In the genomic region with DNA sequence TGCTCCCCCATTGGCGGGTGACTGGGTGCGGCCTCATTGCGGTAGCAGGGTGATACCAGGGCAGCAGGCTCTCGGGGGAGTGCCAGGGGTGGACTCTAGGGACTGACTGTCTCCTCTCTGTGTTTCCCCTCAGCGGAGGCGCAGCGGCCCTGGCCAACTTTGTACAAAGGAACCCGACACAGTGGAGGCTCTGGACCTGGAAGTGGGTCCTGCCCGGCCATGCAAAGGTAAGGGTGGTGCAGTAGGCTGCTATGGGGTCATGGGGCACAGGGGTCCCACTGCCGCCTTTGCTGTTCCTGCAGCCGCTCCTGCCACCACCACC, we compare ENCODE assay signal across 33 cellular contexts. TPM values are rescaled to one million over a fixed set of nuclear protein-coding genes. Genes with fewer than 3 reads are reported as not detected.
"Had no signal": no experiment of that assay in that cellular context is flagged by ENCODE, and none has a peak within 500 bp of the region (broad histone marks: within the 10 kb centered on the region; RNA-seq: fewer than 3 reads in every experiment).

No MANE protein-coding gene starts in this region.

- H3K4me1 Mint-ChIP-seq: endodermal cell; naive B cell; nephron; neural progenitor cell; stimulated activated effector memory CD8-positive, alpha-beta T cell treated with anti-CD3 and anti-CD28 coated beads, Interleukin-12 subunit alpha, Interleukin-12 subunit beta, amount 100 ng/mL, for 72 hours had no signal

- H3K27me3 Mint-ChIP-seq: dendritic cell treated with granulocyte-macrophage colony-stimulating factor and Interleukin-4, amounts not matched to agents 40 ng/mL and 50 ng/mL, for 4 days; naive B cell had no signal

- H3K4me3 ChIP-seq: colonic mucosa, gastroesophageal sphincter, heart left ventricle, hepatocyte, left ventricle myocardium inferior, mucosa of descending colon, neural progenitor cell, ovary, right lobe of liver, smooth muscle cell, testis, tibial artery, upper lobe of left lung, uterus had no signal

- H3K9me3 Mint-ChIP-seq: neural progenitor cell had no signal

- H3K27ac ChIP-seq: colonic mucosa, epithelial cell of prostate, foreskin keratinocyte, gastroesophageal sphincter, heart left ventricle, hepatocyte, left ventricle myocardium inferior, neural progenitor cell, ovary, right lobe of liver, testis, tibial artery, upper lobe of left lung, uterus had no signal

- H3K27me3 ChIP-seq: colonic mucosa, foreskin keratinocyte, gastroesophageal sphincter, heart left ventricle, hepatocyte, neural progenitor cell, ovary, right lobe of liver, testis, tibial artery, upper lobe of left lung, uterus had no signal

- H3K9me3 ChIP-seq: colonic mucosa, ovary, right lobe of liver, testis, tibial artery, upper lobe of left lung, uterus had no signal

- H3K4me3 Mint-ChIP-seq: dendritic cell treated with granulocyte-macrophage colony-stimulating factor and Interleukin-4, amounts not matched to agents 40 ng/mL and 50 ng/mL, for 4 days; endodermal cell; mesothelial cell of epicardium; naive B cell; nephron; neural progenitor cell; stimulated activated effector memory CD8-positive, alpha-beta T cell treated with anti-CD3 and anti-CD28 coated beads, Interleukin-12 subunit alpha, Interleukin-12 subunit beta, amount 100 ng/mL, for 72 hours had no signal

- DNase-seq: central memory CD4-positive, alpha-beta T cell; colonic mucosa; effector CD8-positive, alpha-beta T cell; endodermal cell; foreskin keratinocyte; left ventricle myocardium inferior; mesenchymal stem cell; naive B cell; occipital lobe; ovary; retina; stimulated activated CD4-positive, alpha-beta T cell treated with anti-CD3 and anti-CD28 coated beads, Interleukin-2, amount 100 ng/mL, for 24 hours; stimulated activated CD4-positive, alpha-beta T cell treated with anti-CD3 and anti-CD28 coated beads, Interleukin-4, amount 100 ng/mL, for 24 hours; stimulated activated naive CD8-positive, alpha-beta T cell treated with anti-CD3 and anti-CD28 coated beads, Interleukin-15, Interleukin-2, amounts not matched to agents 100 U/mL and 50 U/mL, for 24 hours; substantia nigra; testis; tibial artery; uterus had no signal

- H3K4me1 ChIP-seq: colonic mucosa, gastroesophageal sphincter, heart left ventricle, left ventricle myocardium inferior, neural progenitor cell, testis, tibial artery, upper lobe of left lung, uterus had no signal

- ATAC-seq: esophagus mucosa; foreskin keratinocyte; gastroesophageal sphincter; mucosa of descending colon; stimulated activated naive CD8-positive, alpha-beta T cell treated with anti-CD3 and anti-CD28 coated beads, Interleukin-15, Interleukin-2, amounts not matched to agents 100 U/mL and 50 U/mL, for 24 hours had no signal

- H3K36me3 Mint-ChIP-seq: mesothelial cell of epicardium; naive B cell; neural progenitor cell; stimulated activated effector memory CD8-positive, alpha-beta T cell treated with anti-CD3 and anti-CD28 coated beads, Interleukin-12 subunit alpha, Interleukin-12 subunit beta, amount 100 ng/mL, for 72 hours had no signal

- H3K36me3 ChIP-seq: colonic mucosa, gastroesophageal sphincter, heart left ventricle, left ventricle myocardium inferior, neural progenitor cell, ovary, tibial artery, upper lobe of left lung, uterus had no signal

- H3K27ac Mint-ChIP-seq: dendritic cell treated with granulocyte-macrophage colony-stimulating factor and Interleukin-4, amounts not matched to agents 40 ng/mL and 50 ng/mL, for 4 days; endodermal cell; mesothelial cell of epicardium; naive B cell; nephron; neural progenitor cell; stimulated activated effector memory CD8-positive, alpha-beta T cell treated with anti-CD3 and anti-CD28 coated beads, Interleukin-12 subunit alpha, Interleukin-12 subunit beta, amount 100 ng/mL, for 72 hours had no signal

RNA-seq across cellular contexts. Expression of gene SULT1B1, which starts 16.3 kb away (rescaled TPM):
- total RNA-seq: endodermal cell, fibroblast of lung, smooth muscle cell had no signal
